11 cellular contexts compared by ENCODE assay signal in the genomic region with DNA sequence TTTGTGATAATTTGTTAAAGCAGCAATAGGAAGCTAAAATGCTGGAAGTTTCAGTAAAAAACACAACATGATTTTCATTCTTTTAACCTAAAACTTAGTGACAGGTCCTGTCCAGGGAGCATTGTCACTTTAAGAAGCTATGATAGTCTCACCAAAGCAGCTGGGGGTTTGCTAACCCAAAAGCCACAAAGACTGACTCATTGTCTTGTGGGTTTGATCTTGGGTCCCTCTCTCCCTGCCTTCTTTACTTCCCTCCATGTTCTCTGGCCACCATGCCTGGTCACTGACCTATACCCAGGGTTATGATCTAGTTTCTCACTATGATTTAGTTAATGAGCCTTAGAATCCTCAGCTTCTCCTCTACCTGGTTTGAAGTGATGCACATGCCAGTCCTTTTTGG.
DNase-seq lines count a peak whose midpoint lies in the region; ATAC-seq and TF ChIP-seq lines count a peak whose summit lies in the region.
"Had no signal": no experiment of that assay in that cellular context is flagged by ENCODE, and none has a peak within 500 bp of the region (broad histone marks: within the 10 kb centered on the region; RNA-seq: fewer than 3 reads in every experiment).

No MANE protein-coding gene starts in this region.

- H3K27ac ChIP-seq in stomach (no peak overlapping the region), OCI-LY7 (ENCODE audit: low read depth, low read length, poor library complexity, severe bottlenecking) (no peak overlapping the region)

- no peak overlapping the region for H2AFZ ChIP-seq in OCI-LY7 (ENCODE audit: low read length)

- POLR2A ChIA-PET in OCI-LY7 (lab: Charles Lee) = interaction anchor here (0.6 kb wide), 1 partner anchor 1032 kb away, joined by 3 read pairs; no protein-coding TSS in a partner anchor

- H3K9me2 ChIP-seq in OCI-LY7 (ENCODE audit: insufficient read depth, low read length) = no peaks in the 10 kb centered on the region

- H3K27me3 ChIP-seq in stomach = no peaks in the 10 kb centered on the region

- H3K79me2 ChIP-seq in OCI-LY7 (ENCODE audit: insufficient read depth, low read depth, low read length) = no peaks in the 10 kb centered on the region

- H3K9me3 ChIP-seq in stomach (no peaks in the 10 kb centered on the region), OCI-LY7 (ENCODE audit: low read length) (no peaks in the 10 kb centered on the region)

- CTCF ChIA-PET in OCI-LY7 (lab: Charles Lee; ENCODE audit: unreplicated experiment) = no interaction called here

- TF ChIP-seq CTCF in astrocyte of the spinal cord (IDR thresholded peaks at IDR 0.05; ENCODE audit: low read depth, low read length) = no peak
- TF ChIP-seq CTCF in stomach (IDR thresholded peaks at IDR 0.05) = no peak
- TF ChIP-seq CTCF in OCI-LY7 (conservative IDR thresholded peaks at IDR 0.05; ENCODE audit: low read length) = no peak

- no peak overlapping the region for H3K4me3 ChIP-seq in astrocyte of the spinal cord (ENCODE audit: low read depth, low read length)
- no peak overlapping the region for H3K4me3 ChIP-seq in stomach
- no peak overlapping the region for H3K4me3 ChIP-seq in OCI-LY7 (ENCODE audit: low read depth, low read length, poor library complexity, severe bottlenecking)

- H3K4me2 ChIP-seq in OCI-LY7 (ENCODE audit: low read length) = no peak overlapping the region

- intact Hi-C loops in stomach (cut with DNase I; ENCODE audit: low total_unique reads) (no loop called here), OCI-LY7 (cut with micrococcal nuclease; ENCODE audit: unreplicated experiment) (no loop called here)

- H3K4me1 ChIP-seq in stomach (no peaks in the 10 kb centered on the region), OCI-LY7 (ENCODE audit: insufficient read depth, low read length, poor library complexity, severe bottlenecking) (no peaks in the 10 kb centered on the region)

- peak; percentile 5 to 6 for DNase-seq in AML-193 (lab: John Stamatoyannopoulos, UW)
- peak; percentile 87 for DNase-seq in astrocyte of the spinal cord (ENCODE audit: low read depth, low spot score)
- DNase-seq in stomach = no peak
- DNase-seq in OCI-LY7 (ENCODE audit: low spot score) = no peak
- DNase-seq in activated CD4-positive, alpha-beta T cell treated with anti-CD3 and anti-CD28 coated beads for 4 hours = no peak
- DNase-seq in DMS53 treated with DMSO at 0.1 percent for 48 hours (lab: John Stamatoyannopoulos, UW; ENCODE audit: unreplicated experiment) = no peak
- DNase-seq: CD8-positive, alpha-beta memory T cell; naive thymus-derived CD4-positive, alpha-beta T cell; NCI-H69 had no signal

- in situ Hi-C loops in astrocyte of the spinal cord (cut with HindIII; ENCODE audit: low sequenced_read_pairs) = no loop called here

- H3K36me3 ChIP-seq in stomach = no peaks in the 10 kb centered on the region
- H3K36me3 ChIP-seq in OCI-LY7 (ENCODE audit: insufficient read depth, low read length) = no peaks in the 10 kb centered on the region

- peak; percentile 75 for ATAC-seq in GM21447 (IDR thresholded peaks at IDR 0.05; ENCODE audit: unreplicated experiment)
- peak; percentile 71 for ATAC-seq in HG03558 (IDR thresholded peaks at IDR 0.05; ENCODE audit: extremely low read depth, unreplicated experiment)
- ATAC-seq: naive thymus-derived CD4-positive, alpha-beta T cell had no signal

- H4K20me1 ChIP-seq in OCI-LY7 (ENCODE audit: insufficient read depth, low read length) = no peaks in the 10 kb centered on the region

- no peak for TF ChIP-seq EP300 in stomach (IDR thresholded peaks at IDR 0.05)

- no peak for TF ChIP-seq POLR2A in stomach (IDR thresholded peaks at IDR 0.05)

- BruUV-seq in OCI-LY7 (replicated peaks; lab: Mats Ljungman, UMichigan) = no TSS peak

Comparison
In these comparisons a context has a peak if more than half of its experiments do, and no peak if none do; other contexts are left out.
1. DNase-seq: peak in AML-193 (2 of 2) and astrocyte of the spinal cord (single experiment); none in stomach (single experiment), OCI-LY7 (single experiment), activated CD4-positive, alpha-beta T cell treated with anti-CD3 and anti-CD28 coated beads for 4 hours (0 of 2) and DMS53 treated with DMSO at 0.1 percent for 48 hours (single experiment).